In genomic region chr20:15297059-15297875, GRCh38 we compare ENCODE assay signal across 12 cellular contexts.
DNase-seq lines count a peak whose midpoint lies in the region; ATAC-seq and FAIRE-seq lines count a peak whose summit lies in the region.
"Had no signal": no experiment of that assay in that cellular context is flagged by ENCODE, and none has a peak within 500 bp of the region (broad histone marks: within the 10 kb centered on the region; RNA-seq: fewer than 3 reads in every experiment).

No MANE protein-coding gene starts in this region.

- FAIRE-seq in islet of Langerhans (lab: Jason Lieb, UNC) = peak; percentile 75

- ATAC-seq in GM21529 (IDR thresholded peaks at IDR 0.05; ENCODE audit: unreplicated experiment) (no peak), GM18498 (IDR thresholded peaks at IDR 0.05; ENCODE audit: unreplicated experiment) (no peak)
- ATAC-seq: stimulated activated naive CD8-positive, alpha-beta T cell treated with anti-CD3 and anti-CD28 coated beads, Interleukin-15, amount 100 ng/mL, for 72 hours had no signal

- peak; percentile 69 for DNase-seq in NCI-H748 (lab: John Stamatoyannopoulos, UW; ENCODE audit: unreplicated experiment)
- DNase-seq in NCI-H748 treated with DMSO at 0.1 percent for 48 hours (lab: John Stamatoyannopoulos, UW) = no peak
- peak; percentile 72 for DNase-seq in NCI-H774 (lab: John Stamatoyannopoulos, UW)
- DNase-seq in NCI-H446 (lab: John Stamatoyannopoulos, UW) = no peak
- DNase-seq in dedifferentiated amniotic fluid mesenchymal stem cell (ENCODE audit: extremely low spot score) = no peak
- DNase-seq: ACHN; Calu3; H9; stimulated activated naive CD8-positive, alpha-beta T cell treated with anti-CD3 and anti-CD28 coated beads, Interleukin-15, amount 100 ng/mL, for 72 hours had no signal

Comparison
In these comparisons a context has a peak if more than half of its experiments do, and no peak if none do; other contexts are left out.
1. DNase-seq: peak in NCI-H748 (single experiment) and NCI-H774 (single experiment); none in NCI-H748 treated with DMSO at 0.1 percent for 48 hours (single experiment), NCI-H446 (0 of 2) and dedifferentiated amniotic fluid mesenchymal stem cell (single experiment).